In the genomic region with DNA sequence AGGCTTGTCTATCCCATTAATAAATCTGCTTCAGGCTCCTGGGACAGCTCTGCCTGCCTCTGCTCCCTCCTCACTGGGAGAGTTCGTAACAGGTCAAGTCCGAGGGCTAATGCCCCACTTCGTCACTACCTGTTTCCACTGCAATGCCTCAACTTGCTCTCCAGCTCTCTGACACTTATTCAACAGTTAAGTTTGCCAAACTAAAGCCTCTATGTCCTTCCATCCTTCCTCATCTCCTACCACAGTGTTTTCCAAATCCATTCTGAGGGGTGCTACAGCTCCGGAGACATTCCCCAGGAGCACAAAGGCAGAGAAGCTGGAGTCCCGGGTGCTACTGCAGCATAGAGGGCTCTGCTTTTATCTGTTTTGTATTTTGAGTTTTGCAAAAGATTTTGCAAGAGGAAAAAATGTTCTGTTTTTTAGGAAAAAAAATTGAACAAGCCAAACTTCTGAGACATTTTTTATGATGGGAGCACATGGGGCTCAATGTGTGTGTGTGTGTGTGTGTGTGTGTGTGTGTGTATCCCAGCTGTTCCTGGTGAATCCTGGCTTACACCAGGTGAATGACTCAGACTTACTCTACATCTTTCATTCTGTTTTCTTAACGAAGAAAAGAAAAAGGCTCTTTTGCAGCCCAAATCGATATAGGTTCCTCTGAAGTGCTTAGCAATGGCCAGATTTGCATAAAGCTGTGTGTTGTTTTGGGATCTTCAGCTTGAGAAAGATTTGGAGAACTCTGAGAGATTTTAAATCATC, we compare ENCODE assay signal across 20 cellular contexts. TPM values are rescaled to one million over a fixed set of nuclear protein-coding genes. Genes with fewer than 3 reads are reported as not detected.
DNase-seq lines count a peak whose midpoint lies in the region; ATAC-seq and TF ChIP-seq lines count a peak whose summit lies in the region.
"Had no signal": no experiment of that assay in that cellular context is flagged by ENCODE, and none has a peak within 500 bp of the region (broad histone marks: within the 10 kb centered on the region; RNA-seq: fewer than 3 reads in every experiment).

No MANE protein-coding gene starts in this region.

- H3K27ac ChIP-seq in SJCRH30: no peak overlapping the region
- H3K27ac ChIP-seq: SK-N-MC had no signal

- no peaks in the 10 kb centered on the region; the same call in 1 of the 2 replicates for H3K9me3 ChIP-seq in SJCRH30 (replicated peaks)

- intact Hi-C loops in sciatic nerve (cut with DNase I): no loop called here

- DNase-seq in ELR (ENCODE audit: low read depth): peak; percentile 48
- DNase-seq in SJCRH30: peak in 1 of 2 experiments; percentile 51
- peak; percentile 79 for DNase-seq in fibroblast of mammary gland (ENCODE audit: low read depth)
- DNase-seq in sciatic nerve (ENCODE audit: low spot score): no peak
- no peak for DNase-seq in cortex of kidney (lab: John Stamatoyannopoulos, UW)
- DNase-seq in RPMI8226: no peak
- no peak for DNase-seq in HUDEP-2 (lab: John Stamatoyannopoulos, UW; ENCODE audit: unreplicated experiment in 76 of 76)
- no peak for DNase-seq in mesenteric fat pad (ENCODE audit: low spot score)
- DNase-seq: activated CD4-positive, alpha-beta T cell treated with anti-CD3 and anti-CD28 coated beads for 1 hour; activated gamma-delta T cell; anterior cingulate cortex; immature natural killer cell; NCI-H1092 treated with DMSO at 0.1 percent for 48 hours; NCI-H2107; NCI-H526; stimulated activated naive CD8-positive, alpha-beta T cell treated with anti-CD3 and anti-CD28 coated beads, Interleukin-15, amount 100 ng/mL, for 72 hours had no signal

- ATAC-seq in sciatic nerve: peak; percentile 79
- ATAC-seq: K562; natural killer cell treated with Interleukin-12 subunit alpha and Interleukin-12 subunit beta and Interleukin-15 and Interleukin-18, amount 100 ng/mL, for 72 hours; stimulated activated naive CD8-positive, alpha-beta T cell treated with anti-CD3 and anti-CD28 coated beads, Interleukin-15, amount 100 ng/mL, for 72 hours had no signal

- peaks cover 4% of the 10 kb centered on the region; the same call in 1 of the 2 replicates for H3K4me1 ChIP-seq in SJCRH30

- peaks cover 12% of the 10 kb centered on the region; the same call in 1 of the 2 replicates for H3K27me3 ChIP-seq in SJCRH30

- H3K4me3 ChIP-seq in SJCRH30: 0 out of 2 replicates have a peak overlapping the region, but pooled peaks have one; percentile 1
- no peak overlapping the region for H3K4me3 ChIP-seq in fibroblast of mammary gland (ENCODE audit: control insufficient read depth, low read depth, low read length)
- H3K4me3 ChIP-seq: K562, SK-N-MC had no signal

- TF ChIP-seq CTCF in fibroblast of mammary gland (conservative IDR thresholded peaks at IDR 0.05; ENCODE audit: control insufficient read depth, insufficient read depth, low read depth, low read length): no peak

- H3K36me3 ChIP-seq in SJCRH30: no peaks in the 10 kb centered on the region

RNA-seq across cellular contexts. Expression of a gene that starts 46.1 kb away (rescaled TPM):
- total RNA-seq in SJCRH30 (2014; rRNA removed; shearing (Covaris generic)): 0.03 and 0.08 TPM in 2 replicates
- total RNA-seq in sciatic nerve (2.1 TPM), mesenteric fat pad (4.5 TPM)
- total RNA-seq: K562; natural killer cell treated with Interleukin-12 subunit alpha and Interleukin-12 subunit beta and Interleukin-15 and Interleukin-18, amount 100 ng/mL, for 72 hours; OCI-LY7 had no signal

Comparison
In these comparisons a context has a peak if more than half of its experiments do, and no peak if none do; other contexts are left out.
1. DNase-seq: peak in ELR (single experiment) and fibroblast of mammary gland (single experiment); none in sciatic nerve (single experiment), cortex of kidney (single experiment), RPMI8226 (single experiment), HUDEP-2 (0 of 76) and mesenteric fat pad (single experiment).